ENCODE assay signal across 8 cellular contexts in genomic region chr6:13355043-13355945, GRCh38. TPM values are rescaled to one million over a fixed set of nuclear protein-coding genes. Genes with fewer than 3 reads are reported as not detected.
DNase-seq lines count a peak whose midpoint lies in the region; ATAC-seq, FAIRE-seq and TF ChIP-seq lines count a peak whose summit lies in the region.

No MANE protein-coding gene starts in this region.

- peak in 1 of 2 experiments; percentile 95; a peak in 2 of 4 replicates for TF ChIP-seq EP300 in SK-N-SH (IDR thresholded peaks at IDR 0.05; ENCODE audit: borderline replicate concordance in 1 of 2, low read depth in 1 of 2, low read length in 1 of 2)

- no peaks in the 10 kb centered on the region for H3K36me3 ChIP-seq in SK-N-SH (replicated peaks in 1 of 2; ENCODE audit: control insufficient read depth in 1 of 2, insufficient read depth in 2 of 2, low read length in 1 of 2)
- no peaks in the 10 kb centered on the region for H3K36me3 ChIP-seq in pancreas

- TF ChIP-seq CTCF in SK-N-SH (IDR thresholded peaks at IDR 0.05), result 0 out of 2 replicates have a peak, but pooled peaks have one; percentile 13
- TF ChIP-seq CTCF in endothelial cell (IDR thresholded peaks at IDR 0.05; ENCODE audit: unreplicated experiment), result no peak
- no peak for TF ChIP-seq CTCF in pancreas (IDR thresholded peaks at IDR 0.05)

- intact Hi-C loops in pancreas (cut with DNase I), result no loop called here

- peak; percentile 54 for DNase-seq in activated CD8-positive, alpha-beta memory T cell treated with anti-CD3 and anti-CD28 coated beads, Interleukin-2, amount 10 ng/mL, durations not matched to agents 7 days and 5 days
- no peak for DNase-seq in activated CD8-positive, alpha-beta memory T cell treated with anti-CD3 and anti-CD28 coated beads, Interleukin-2, amount 50 U/mL, for 4 hours
- DNase-seq in SK-N-SH (no peak), endothelial cell (ENCODE audit: low spot score) (no peak), pancreas (no peak), NCI-H2029 (lab: John Stamatoyannopoulos, UW) (no peak), NCI-H524 (lab: John Stamatoyannopoulos, UW) (no peak)

- H3K4me1 ChIP-seq in SK-N-SH (ENCODE audit: control insufficient read depth in 1 of 2, insufficient read depth in 2 of 2, low read depth in 1 of 2, low read length in 1 of 2) (peaks cover 3 to 27% of the 10 kb centered on the region in 2 experiments; a peak in 2 of 4 replicates), pancreas (no peaks in the 10 kb centered on the region)

- no peaks in the 10 kb centered on the region for H3K27me3 Mint-ChIP-seq in activated CD8-positive, alpha-beta memory T cell treated with anti-CD3 and anti-CD28 coated beads, Interleukin-2, amount 10 ng/mL, durations not matched to agents 7 days and 5 days
- peaks cover 15% of the 10 kb centered on the region for H3K27me3 Mint-ChIP-seq in endothelial cell (ENCODE audit: unreplicated experiment)

- H3F3A ChIP-seq in SK-N-SH (replicated peaks; ENCODE audit: insufficient read depth), result peaks cover 28% of the 10 kb centered on the region

- H3K27me3 ChIP-seq in SK-N-SH (ENCODE audit: insufficient read depth) (no peaks in the 10 kb centered on the region), pancreas (no peaks in the 10 kb centered on the region)

- CTCF ChIA-PET in activated CD8-positive, alpha-beta memory T cell treated with anti-CD3 and anti-CD28 coated beads, Interleukin-2, amount 10 ng/mL, durations not matched to agents 7 days and 5 days (lab: Charles Lee), result interaction anchor here (0.7 to 3.1 kb wide), 15 partner anchors 9 to 220 kb away, joined by 3 to 12 read pairs (median 4); partner anchors contain the start of genes GFOD1, SIRT5 and TBC1D7
- CTCF ChIA-PET in SK-N-SH (lab: Yijun Ruan, JAX), result interaction anchor here (0.7 to 1.9 kb wide), 4 partner anchors 20 to 126 kb away, joined by 3 to 5 read pairs (median 3); no protein-coding TSS in a partner anchor

- no peaks in the 10 kb centered on the region for H3K79me2 ChIP-seq in SK-N-SH (ENCODE audit: insufficient read depth)

- no peaks in the 10 kb centered on the region for H3K9me2 ChIP-seq in SK-N-SH

- H3K27ac Mint-ChIP-seq in activated CD8-positive, alpha-beta memory T cell treated with anti-CD3 and anti-CD28 coated beads, Interleukin-2, amount 10 ng/mL, durations not matched to agents 7 days and 5 days, result peak overlapping the region; percentile 96
- peak overlapping the region; percentile 93 for H3K27ac Mint-ChIP-seq in endothelial cell (ENCODE audit: unreplicated experiment)

- WGBS in SK-N-SH (ENCODE audit: low lambda C conversion rate), result 49% methylated on average over 7 of the region's 7 CpGs
- WGBS in pancreas, 2 donors, result 76 to 78% methylated on average over 7 of the region's 7 CpGs

- peak overlapping the region; percentile 66 for H3K4me2 ChIP-seq in SK-N-SH

- peak overlapping the region; percentile 76 to 81; a peak in 3 of 4 replicates for H3K27ac ChIP-seq in SK-N-SH (ENCODE audit: low read depth in 2 of 2, low read length in 1 of 2)
- peak overlapping the region in 1 of 4 donors; percentile 4 for H3K27ac ChIP-seq in pancreas

- H3K9me3 Mint-ChIP-seq in activated CD8-positive, alpha-beta memory T cell treated with anti-CD3 and anti-CD28 coated beads, Interleukin-2, amount 10 ng/mL, durations not matched to agents 7 days and 5 days (ENCODE audit: low read depth), result no peaks in the 10 kb centered on the region
- H3K9me3 Mint-ChIP-seq in endothelial cell (ENCODE audit: unreplicated experiment), result no peaks in the 10 kb centered on the region

- H4K20me1 ChIP-seq in SK-N-SH (ENCODE audit: insufficient read depth), result no peaks in the 10 kb centered on the region

- no peak for FAIRE-seq in pancreas (lab: Jason Lieb, UNC)

- no peaks in the 10 kb centered on the region for H3K9me3 ChIP-seq in SK-N-SH
- no peaks in the 10 kb centered on the region for H3K9me3 ChIP-seq in pancreas

- peak; percentile 67 for ATAC-seq in activated CD8-positive, alpha-beta memory T cell treated with anti-CD3 and anti-CD28 coated beads, Interleukin-2, amount 10 ng/mL, durations not matched to agents 7 days and 5 days
- ATAC-seq in HG03064 (IDR thresholded peaks at IDR 0.05; ENCODE audit: low read depth, unreplicated experiment) (peak; percentile 43), pancreas (peak in 3 of 4 donors; percentile 39 to 86 (median 76))

- no peak overlapping the region for H3K4me3 ChIP-seq in SK-N-SH (ENCODE audit: low read depth in 2 of 2, low read length in 1 of 2)
- no peak overlapping the region for H3K4me3 ChIP-seq in pancreas

- no peak for TF ChIP-seq RAD21 in SK-N-SH (IDR thresholded peaks at IDR 0.05; ENCODE audit: low read length)

- H2AFZ ChIP-seq in SK-N-SH (ENCODE audit: low read depth), result 0 out of 2 replicates have a peak overlapping the region, but pooled peaks have one; percentile 45

- H3K36me3 Mint-ChIP-seq in activated CD8-positive, alpha-beta memory T cell treated with anti-CD3 and anti-CD28 coated beads, Interleukin-2, amount 10 ng/mL, durations not matched to agents 7 days and 5 days, result no peaks in the 10 kb centered on the region
- peaks cover 15% of the 10 kb centered on the region for H3K36me3 Mint-ChIP-seq in endothelial cell (ENCODE audit: low read depth, unreplicated experiment)

- POLR2A ChIA-PET in SK-N-SH (lab: Yijun Ruan, JAX), result interaction anchor here (0.7 kb wide), 1 partner anchor 27 kb away, joined by 3 read pairs; the partner anchor contains the start of gene TBC1D7

- H3K4me3 Mint-ChIP-seq in activated CD8-positive, alpha-beta memory T cell treated with anti-CD3 and anti-CD28 coated beads, Interleukin-2, amount 10 ng/mL, durations not matched to agents 7 days and 5 days, result peak overlapping the region; percentile 65
- H3K4me3 Mint-ChIP-seq in endothelial cell (ENCODE audit: unreplicated experiment), result no peak overlapping the region

- peaks cover 44% of the 10 kb centered on the region for H3K4me1 Mint-ChIP-seq in activated CD8-positive, alpha-beta memory T cell treated with anti-CD3 and anti-CD28 coated beads, Interleukin-2, amount 10 ng/mL, durations not matched to agents 7 days and 5 days
- H3K4me1 Mint-ChIP-seq in endothelial cell (ENCODE audit: unreplicated experiment), result peaks cover 65% of the 10 kb centered on the region

- peak overlapping the region; percentile 37; the same call in 1 of the 2 replicates for H3K9ac ChIP-seq in SK-N-SH

TF ChIP-seq in SK-N-SH, 30 proteins besides CTCF, POLR2A, EP300 and RAD21 (continues in another document):
- TF ChIP-seq FOSL2 (IDR thresholded peaks at IDR 0.05; ENCODE audit: borderline replicate concordance, low read depth), result peak; percentile 90
- TF ChIP-seq ZBTB33 (IDR thresholded peaks at IDR 0.05; ENCODE audit: borderline replicate concordance, low read depth), result peak; percentile 69; the same call in 1 of the 2 replicates
- peak; percentile 84 for TF ChIP-seq FOXM1 (IDR thresholded peaks at IDR 0.05; ENCODE audit: low read depth)
- TF ChIP-seq EZH2phosphoT487 (IDR thresholded peaks at IDR 0.05; ENCODE audit: borderline replicate concordance, low read depth), result no peak
- peak; percentile 77; the same call in 1 of the 2 replicates for TF ChIP-seq RXRA (IDR thresholded peaks at IDR 0.05; ENCODE audit: borderline replicate concordance, low read depth)
- TF ChIP-seq JUND (IDR thresholded peaks at IDR 0.05), result peak; percentile 98
- peak; percentile 88 for TF ChIP-seq NFIC (IDR thresholded peaks at IDR 0.05; ENCODE audit: borderline replicate concordance)
- TF ChIP-seq REST (IDR thresholded peaks at IDR 0.05; ENCODE audit: low read depth, low read length), result peak; percentile 38; the same call in 1 of the 2 replicates

RNA-seq across cellular contexts. Expression of gene TBC1D7, which starts 27.0 kb away (rescaled TPM):
- total RNA-seq in activated CD8-positive, alpha-beta memory T cell treated with anti-CD3 and anti-CD28 coated beads, Interleukin-2, amount 10 ng/mL, durations not matched to agents 7 days and 5 days, result 10 to 100 TPM; 25.1 to 26.0 TPM
- 25.2 and 27.5 TPM in 2 replicates for polyA plus RNA-seq in SK-N-SH (2012; rRNA removed)
- 27.7 and 30.3 TPM in 2 replicates for polyA plus RNA-seq in SK-N-SH (2012; cell fraction: cytosol; rRNA removed)
- polyA plus RNA-seq in SK-N-SH (2012; cell fraction: nucleus; rRNA removed), result 22.8 and 24.5 TPM in 2 replicates
- total RNA-seq in endothelial cell (ENCODE audit: unreplicated experiment), result 40.4 TPM
- 1 to 10 TPM; 3.3 to 8.4 (median 6.5) TPM for total RNA-seq in pancreas
- polyA plus RNA-seq in pancreas, result 1 to 10 TPM; 6.4 to 7.8 TPM
